Comparison of ENCODE assay signal across 38 cellular contexts in the genomic region with DNA sequence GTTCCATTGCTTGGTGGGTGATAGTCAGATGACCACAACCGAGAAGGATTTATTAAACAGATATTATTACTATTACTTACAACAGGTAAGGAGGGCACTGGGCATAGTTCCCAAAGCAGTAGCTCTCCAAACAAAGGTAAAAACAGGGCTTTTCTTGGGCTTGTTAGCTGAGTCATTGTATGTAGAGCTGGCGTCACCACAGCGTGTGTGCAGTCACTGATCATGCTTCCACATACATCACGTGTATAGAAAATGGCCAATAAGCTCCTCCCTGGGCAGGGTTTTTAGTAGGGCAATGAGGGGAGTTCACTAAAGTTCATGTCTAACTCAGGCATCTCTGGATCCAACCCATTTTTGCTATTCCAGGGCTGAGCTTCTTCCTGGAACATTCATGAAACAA. TPM values are rescaled to one million over a fixed set of nuclear protein-coding genes. Genes with fewer than 3 reads are reported as not detected.
"Had no signal": no experiment of that assay in that cellular context is flagged by ENCODE, and none has a peak within 500 bp of the region (broad histone marks: within the 10 kb centered on the region; RNA-seq: fewer than 3 reads in every experiment).

No MANE protein-coding gene starts in this region.

- DNase-seq: Karpas-422, Kasumi-1, MM.1S, MV-4-11, NCI-H1048, NCI-H1092, NCI-H1092 treated with DMSO at 0.1 percent for 48 hours, NCI-H1105, NCI-H1105 treated with DMSO at 0.1 percent for 48 hours, NCI-H1417, NCI-H1417 treated with DMSO at 0.1 percent for 48 hours, NCI-H1436, NCI-H1436 treated with DMSO at 0.1 percent for 48 hours, NCI-H146, NCI-H1694, NCI-H1694 treated with DMSO at 0.1 percent for 48 hours, NCI-H187, NCI-H187 treated with DMSO at 0.1 percent for 48 hours, NCI-H1930, NCI-H2029, NCI-H2029 treated with DMSO at 0.1 percent for 48 hours, NCI-H2081, NCI-H2081 treated with DMSO at 0.1 percent for 48 hours, NCI-H2107, NCI-H2171, NCI-H2171 treated with DMSO at 0.1 percent for 48 hours, NCI-H2227 treated with DMSO at 0.1 percent for 48 hours, NCI-H226, NCI-H345, NCI-H446, NCI-H446 treated with DMSO at 0.1 percent for 48 hours, NCI-H510A, NCI-H510A treated with DMSO at 0.1 percent for 48 hours, NCI-H524, NCI-H524 treated with DMSO at 0.1 percent for 48 hours had no signal

RNA-seq across cellular contexts. Expression of a gene that starts 5.8 kb away (rescaled TPM):
- total RNA-seq: LHCN-M2, M059J, MCF 10A had no signal
